In the genomic region with DNA sequence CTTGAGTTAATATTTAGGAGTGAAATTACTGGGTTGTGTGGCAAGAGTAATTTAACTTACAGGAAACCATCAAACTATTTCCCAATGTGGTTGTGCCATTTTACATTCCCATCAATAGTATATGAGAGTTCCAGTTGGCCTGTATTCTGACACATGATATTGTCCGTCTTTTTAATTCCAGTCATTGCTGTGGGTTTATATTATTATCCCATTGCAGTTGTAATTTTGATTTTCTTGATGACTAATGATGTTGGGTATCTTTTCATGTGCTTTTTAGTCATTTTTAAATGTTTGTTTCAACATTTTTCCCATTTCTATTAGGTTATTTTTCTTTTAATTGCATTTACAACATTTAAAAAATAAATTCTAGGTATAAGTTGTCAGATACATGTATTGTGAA, we compare ENCODE assay signal across 28 cellular contexts.
DNase-seq lines count a peak whose midpoint lies in the region; ATAC-seq, FAIRE-seq and TF ChIP-seq lines count a peak whose summit lies in the region.
"Had no signal": no experiment of that assay in that cellular context is flagged by ENCODE, and none has a peak within 500 bp of the region (broad histone marks: within the 10 kb centered on the region; RNA-seq: fewer than 3 reads in every experiment).

No MANE protein-coding gene starts in this region.

- no peak overlapping the region for H3K27ac Mint-ChIP-seq in activated CD4-positive, alpha-beta T cell treated with anti-CD3 and anti-CD28 coated beads for 36 hours
- H3K27ac Mint-ChIP-seq: activated CD4-positive, alpha-beta T cell treated with anti-CD3 and anti-CD28 coated beads, Interleukin-2, amount 10 ng/mL, durations not matched to agents 7 days and 5 days; brain; naive thymus-derived CD4-positive, alpha-beta T cell had no signal

- no peaks in the 10 kb centered on the region for H3K36me3 Mint-ChIP-seq in activated CD4-positive, alpha-beta T cell treated with anti-CD3 and anti-CD28 coated beads for 36 hours (ENCODE audit: low read depth)
- H3K36me3 Mint-ChIP-seq: brain had no signal

- no peak for TF ChIP-seq CTCF in PC-3 (conservative IDR thresholded peaks at IDR 0.05; ENCODE audit: low read depth, low read length)
- TF ChIP-seq CTCF in osteoblast (IDR thresholded peaks at IDR 0.05; ENCODE audit: extremely low read depth, low read depth, low read length): no peak

- H3K4me2 ChIP-seq in PC-3 (ENCODE audit: low read length): peak overlapping the region; percentile 76
- H3K4me2 ChIP-seq in osteoblast (ENCODE audit: insufficient read depth, low read length): peak overlapping the region; percentile 72

- H3K4me3 ChIP-seq in PC-3 (ENCODE audit: low read length) (0 out of 2 replicates have a peak overlapping the region, but pooled peaks have one; percentile 16), osteoblast (ENCODE audit: insufficient read depth, low read length) (no peak overlapping the region)
- H3K4me3 ChIP-seq: heart left ventricle, lung, MG63 had no signal

- no peaks in the 10 kb centered on the region for H3K9me2 ChIP-seq in PC-3 (replicated peaks; ENCODE audit: low read length)

- peak; percentile 72 for DNase-seq in EL
- peak; percentile 45 for DNase-seq in PC-3
- no peak for DNase-seq in osteoblast (ENCODE audit: insufficient read length, low spot score, missing footprints)
- DNase-seq in HEK293T (ENCODE audit: extremely low spot score): no peak
- DNase-seq in NCI-H226: no peak
- no peak for DNase-seq in activated CD4-positive, alpha-beta T cell treated with anti-CD3 and anti-CD28 coated beads for 36 hours
- no peak for DNase-seq in NCI-H1694 treated with DMSO at 0.1 percent for 48 hours (lab: John Stamatoyannopoulos, UW)
- DNase-seq: activated CD4-positive, alpha-beta T cell treated with anti-CD3 and anti-CD28 coated beads, Interleukin-2, amount 10 ng/mL, durations not matched to agents 7 days and 5 days; activated CD8-positive, alpha-beta memory T cell treated with anti-CD3 and anti-CD28 coated beads, Interleukin-2, amount 50 U/mL, for 4 hours; C1 segment of cervical spinal cord; dermis blood vessel endothelial cell; GF-D8; heart left ventricle; MG63; naive thymus-derived CD4-positive, alpha-beta T cell; NCI-H146; NCI-H345; small intestine; stimulated activated CD4-positive, alpha-beta T cell treated with anti-CD3 and anti-CD28 coated beads, Interleukin-4, amount 100 ng/mL, for 4 hours; substantia nigra had no signal

- no peak for ATAC-seq in PC-3
- no peak for ATAC-seq in activated CD4-positive, alpha-beta T cell treated with anti-CD3 and anti-CD28 coated beads for 36 hours
- ATAC-seq: heart left ventricle; HepG2; naive thymus-derived CD4-positive, alpha-beta T cell had no signal

- peak overlapping the region; percentile 82 for H3K9ac ChIP-seq in PC-3 (ENCODE audit: low read length)
- H3K9ac ChIP-seq: parathyroid adenoma had no signal

- H3K27me3 Mint-ChIP-seq in activated CD4-positive, alpha-beta T cell treated with anti-CD3 and anti-CD28 coated beads for 36 hours: peaks cover 6% of the 10 kb centered on the region

- CTCF ChIA-PET in PC-3 (lab: Charles Lee): no interaction called here
- CTCF ChIA-PET in HEK293T (lab: Yijun Ruan, JAX): interaction anchor here (0.6 kb wide), 1 partner anchor 249 kb away, joined by 3 read pairs; no protein-coding TSS in a partner anchor
- CTCF ChIA-PET in activated CD4-positive, alpha-beta T cell treated with anti-CD3 and anti-CD28 coated beads for 36 hours (lab: Charles Lee): no interaction called here

- H3K4me1 Mint-ChIP-seq in activated CD4-positive, alpha-beta T cell treated with anti-CD3 and anti-CD28 coated beads for 36 hours: no peaks in the 10 kb centered on the region
- H3K4me1 Mint-ChIP-seq: activated CD4-positive, alpha-beta T cell treated with anti-CD3 and anti-CD28 coated beads, Interleukin-2, amount 10 ng/mL, durations not matched to agents 7 days and 5 days; naive thymus-derived CD4-positive, alpha-beta T cell had no signal

- H3F3A ChIP-seq in PC-3 (ENCODE audit: low read length, unreplicated experiment): peaks cover 19% of the 10 kb centered on the region

- H3K9me3 ChIP-seq in PC-3 (ENCODE audit: low read length) (no peaks in the 10 kb centered on the region), osteoblast (ENCODE audit: low read depth, low read length) (no peaks in the 10 kb centered on the region)

- H3K9me3 Mint-ChIP-seq in activated CD4-positive, alpha-beta T cell treated with anti-CD3 and anti-CD28 coated beads for 36 hours (ENCODE audit: low read depth): peaks cover 6% of the 10 kb centered on the region

- H4K20me1 ChIP-seq in PC-3 (ENCODE audit: low read length) (no peaks in the 10 kb centered on the region), osteoblast (ENCODE audit: insufficient read depth, low read length) (no peaks in the 10 kb centered on the region)

- H3K4me3 Mint-ChIP-seq in activated CD4-positive, alpha-beta T cell treated with anti-CD3 and anti-CD28 coated beads for 36 hours: no peak overlapping the region
- H3K4me3 Mint-ChIP-seq: activated CD4-positive, alpha-beta T cell treated with anti-CD3 and anti-CD28 coated beads, Interleukin-2, amount 10 ng/mL, durations not matched to agents 7 days and 5 days; brain; naive thymus-derived CD4-positive, alpha-beta T cell had no signal

- H3K36me3 ChIP-seq in PC-3 (ENCODE audit: low read depth, low read length) (no peaks in the 10 kb centered on the region), osteoblast (ENCODE audit: insufficient read depth, low read length) (no peaks in the 10 kb centered on the region)
- H3K36me3 ChIP-seq: heart left ventricle, MG63 had no signal

- no peaks in the 10 kb centered on the region for H3K79me2 ChIP-seq in PC-3 (ENCODE audit: low read length)
- no peaks in the 10 kb centered on the region for H3K79me2 ChIP-seq in osteoblast (ENCODE audit: insufficient read depth, low read length)
- H3K79me2 ChIP-seq: parathyroid adenoma had no signal

- H2AFZ ChIP-seq in PC-3 (ENCODE audit: low read length) (no peak overlapping the region), osteoblast (ENCODE audit: low read length) (no peak overlapping the region)
- H2AFZ ChIP-seq: parathyroid adenoma had no signal

- BruUV-seq in PC-3 (replicated peaks; lab: Mats Ljungman, UMichigan): no TSS peak

- POLR2A ChIA-PET in PC-3 (lab: Charles Lee; ENCODE audit: unreplicated experiment) (no interaction called here), HEK293T (lab: Yijun Ruan, JAX) (no interaction called here)
- POLR2A ChIA-PET in activated CD4-positive, alpha-beta T cell treated with anti-CD3 and anti-CD28 coated beads for 36 hours (lab: Charles Lee): no interaction called here

- H3K27ac ChIP-seq in PC-3 (ENCODE audit: low read length) (peak overlapping the region; percentile 100), osteoblast (ENCODE audit: low read depth, low read length) (peak overlapping the region; percentile 97)
- H3K27ac ChIP-seq: heart left ventricle, parathyroid adenoma had no signal

- H3K4me1 ChIP-seq in PC-3 (ENCODE audit: insufficient read depth, low read length) (peaks cover 53% of the 10 kb centered on the region), osteoblast (ENCODE audit: insufficient read depth, low read length) (peaks cover 25% of the 10 kb centered on the region)
- H3K4me1 ChIP-seq: heart left ventricle, parathyroid adenoma had no signal

- intact Hi-C loops in PC-3 (cut with micrococcal nuclease): loop anchor here (5.0 kb wide), 1 partner anchor 142 kb away; no protein-coding TSS in a partner anchor
- intact Hi-C loops in activated CD4-positive, alpha-beta T cell treated with anti-CD3 and anti-CD28 coated beads for 36 hours (cut with DNase I, micrococcal nuclease): no loop called here

- H3K27me3 ChIP-seq in PC-3 (ENCODE audit: low read length) (no peaks in the 10 kb centered on the region), osteoblast (ENCODE audit: insufficient read depth, low read length) (no peaks in the 10 kb centered on the region)
- H3K27me3 ChIP-seq: heart left ventricle, MG63 had no signal

- FAIRE-seq in colon (lab: Jason Lieb, UNC): peak; percentile 21
- FAIRE-seq: D721Med, HepG2, islet of Langerhans, small intestine, TTC549 had no signal

TF ChIP-seq in HEK293T, 16 proteins besides CTCF, POLR2A, EP300 and RAD21:
- TF ChIP-seq FOXA1 (IDR thresholded peaks at IDR 0.05) (no peak), SP1 (IDR thresholded peaks at IDR 0.05) (no peak), FOXM1 (IDR thresholded peaks at IDR 0.05; ENCODE audit: borderline replicate concordance) (no peak), ARNT (IDR thresholded peaks at IDR 0.05) (no peak), L3MBTL2 (conservative IDR thresholded peaks at IDR 0.05) (no peak), FOXK2 (IDR thresholded peaks at IDR 0.05) (no peak), TARDBP (IDR thresholded peaks at IDR 0.05) (no peak), ELF4 (IDR thresholded peaks at IDR 0.05) (no peak), BHLHE40 (IDR thresholded peaks at IDR 0.05; ENCODE audit: borderline replicate concordance) (no peak), LEF1 (IDR thresholded peaks at IDR 0.05; ENCODE audit: borderline replicate concordance) (no peak), HDGF (IDR thresholded peaks at IDR 0.05; ENCODE audit: borderline replicate concordance) (no peak), ZNF384 (IDR thresholded peaks at IDR 0.05) (no peak)
TF ChIP-seq in HEK293T: peak in this region for 0.

Comparison
In these comparisons a context has a peak if more than half of its experiments do, and no peak if none do; other contexts are left out.
1. DNase-seq: peak in EL (single experiment) and PC-3 (single experiment); none in osteoblast (single experiment), HEK293T (single experiment), NCI-H226 (single experiment), activated CD4-positive, alpha-beta T cell treated with anti-CD3 and anti-CD28 coated beads for 36 hours (single experiment) and NCI-H1694 treated with DMSO at 0.1 percent for 48 hours (single experiment).